In genomic region chr3:16633948-16634347, GRCh38 we compare ENCODE assay signal across 28 cellular contexts. TPM values are rescaled to one million over a fixed set of nuclear protein-coding genes. Genes with fewer than 3 reads are reported as not detected.
DNase-seq lines count a peak whose midpoint lies in the region; ATAC-seq and TF ChIP-seq lines count a peak whose summit lies in the region.
"Had no signal": no experiment of that assay in that cellular context is flagged by ENCODE, and none has a peak within 500 bp of the region (broad histone marks: within the 10 kb centered on the region; RNA-seq: fewer than 3 reads in every experiment).

No MANE protein-coding gene starts in this region.

- H3K9me3 Mint-ChIP-seq in natural killer cell, result no peaks in the 10 kb centered on the region
- no peaks in the 10 kb centered on the region for H3K9me3 Mint-ChIP-seq in natural killer cell treated with Interleukin-12 subunit alpha and Interleukin-12 subunit beta and Interleukin-15 and Interleukin-18, amount 100 ng/mL, for 72 hours
- H3K9me3 Mint-ChIP-seq in activated T-cell treated with anti-CD3 and anti-CD28 coated beads, Interleukin-2, amount 50 U/mL, for 72 hours, result peaks cover 0 to 3% of the 10 kb centered on the region in 2 donors
- H3K9me3 Mint-ChIP-seq: activated T-cell treated with anti-CD3 and anti-CD28 coated beads, Interleukin-2, amount 50 U/mL, for 24 hours; CD8-positive, alpha-beta T cell; IgD-negative memory B cell had no signal

- H3K4me1 Mint-ChIP-seq in natural killer cell, result peaks cover 7 to 13% of the 10 kb centered on the region in 2 donors
- peaks cover 6% of the 10 kb centered on the region in 2 donors for H3K4me1 Mint-ChIP-seq in natural killer cell treated with Interleukin-12 subunit alpha and Interleukin-12 subunit beta and Interleukin-15 and Interleukin-18, amount 100 ng/mL, for 72 hours (ENCODE audit: low read depth in 2 of 2)
- no peaks in the 10 kb centered on the region for H3K4me1 Mint-ChIP-seq in activated T-cell treated with anti-CD3 and anti-CD28 coated beads, Interleukin-2, amount 50 U/mL, for 72 hours (ENCODE audit: low read depth)
- H3K4me1 Mint-ChIP-seq: H9 had no signal

- no peak for TF ChIP-seq CTCF in natural killer cell (IDR thresholded peaks at IDR 0.05)

- H3K4me3 Mint-ChIP-seq in natural killer cell, result no peak overlapping the region
- no peak overlapping the region for H3K4me3 Mint-ChIP-seq in natural killer cell treated with Interleukin-12 subunit alpha and Interleukin-12 subunit beta and Interleukin-15 and Interleukin-18, amount 100 ng/mL, for 72 hours
- no peak overlapping the region for H3K4me3 Mint-ChIP-seq in activated T-cell treated with anti-CD3 and anti-CD28 coated beads, Interleukin-2, amount 50 U/mL, for 72 hours
- H3K4me3 Mint-ChIP-seq: activated T-cell treated with anti-CD3 and anti-CD28 coated beads, Interleukin-2, amount 50 U/mL, for 24 hours; CD8-positive, alpha-beta T cell; effector memory CD8-positive, alpha-beta T cell; H9; IgD-negative memory B cell had no signal

- peaks cover 15 to 22% of the 10 kb centered on the region in 2 donors for H3K27me3 Mint-ChIP-seq in natural killer cell (ENCODE audit: low read depth in 2 of 2)
- H3K27me3 Mint-ChIP-seq in natural killer cell treated with Interleukin-12 subunit alpha and Interleukin-12 subunit beta and Interleukin-15 and Interleukin-18, amount 100 ng/mL, for 72 hours, result peaks cover 16 to 18% of the 10 kb centered on the region in 2 donors
- H3K27me3 Mint-ChIP-seq in activated T-cell treated with anti-CD3 and anti-CD28 coated beads, Interleukin-2, amount 50 U/mL, for 72 hours (ENCODE audit: low read depth), result no peaks in the 10 kb centered on the region
- H3K27me3 Mint-ChIP-seq: activated T-cell treated with anti-CD3 and anti-CD28 coated beads, Interleukin-2, amount 50 U/mL, for 24 hours; effector memory CD8-positive, alpha-beta T cell; IgD-negative memory B cell had no signal

- H3K27ac Mint-ChIP-seq in natural killer cell, result peak overlapping the region in 1 of 2 donors; percentile 44
- H3K27ac Mint-ChIP-seq in natural killer cell treated with Interleukin-12 subunit alpha and Interleukin-12 subunit beta and Interleukin-15 and Interleukin-18, amount 100 ng/mL, for 72 hours, result no peak overlapping the region
- H3K27ac Mint-ChIP-seq in activated T-cell treated with anti-CD3 and anti-CD28 coated beads, Interleukin-2, amount 50 U/mL, for 72 hours, result no peak overlapping the region
- H3K27ac Mint-ChIP-seq: activated T-cell treated with anti-CD3 and anti-CD28 coated beads, Interleukin-2, amount 50 U/mL, for 24 hours; CD8-positive, alpha-beta T cell; effector memory CD8-positive, alpha-beta T cell; IgD-negative memory B cell had no signal

- intact Hi-C loops in natural killer cell (cut with micrococcal nuclease), result no loop called here

- ATAC-seq in natural killer cell (peak; percentile 24 to 80 (median 36)), HG03025 (IDR thresholded peaks at IDR 0.05; ENCODE audit: low FRiP score, unreplicated experiment) (peak; percentile 80), GM18517 (IDR thresholded peaks at IDR 0.05; ENCODE audit: unreplicated experiment) (no peak), HG03045 (IDR thresholded peaks at IDR 0.05; ENCODE audit: unreplicated experiment) (no peak), HG03432 (IDR thresholded peaks at IDR 0.05; ENCODE audit: unreplicated experiment) (no peak)
- no peak for ATAC-seq in natural killer cell treated with Interleukin-12 subunit alpha and Interleukin-12 subunit beta and Interleukin-15 and Interleukin-18, amount 100 ng/mL, for 72 hours
- ATAC-seq in activated T-cell treated with anti-CD3 and anti-CD28 coated beads, Interleukin-2, amount 50 U/mL, for 72 hours (replicated peaks in 1 of 2), result no peak
- ATAC-seq: CD8-positive, alpha-beta T cell; effector memory CD8-positive, alpha-beta T cell; esophagus mucosa; foreskin keratinocyte; upper lobe of right lung had no signal

- H3K36me3 Mint-ChIP-seq in natural killer cell, result no peaks in the 10 kb centered on the region
- no peaks in the 10 kb centered on the region for H3K36me3 Mint-ChIP-seq in natural killer cell treated with Interleukin-12 subunit alpha and Interleukin-12 subunit beta and Interleukin-15 and Interleukin-18, amount 100 ng/mL, for 72 hours
- no peaks in the 10 kb centered on the region for H3K36me3 Mint-ChIP-seq in activated T-cell treated with anti-CD3 and anti-CD28 coated beads, Interleukin-2, amount 50 U/mL, for 72 hours (ENCODE audit: insufficient read depth in 2 of 2)
- H3K36me3 Mint-ChIP-seq: CD8-positive, alpha-beta T cell; IgD-negative memory B cell had no signal

- DNase-seq in natural killer cell, result no peak
- DNase-seq in natural killer cell treated with Interleukin-12 subunit alpha and Interleukin-12 subunit beta and Interleukin-15 and Interleukin-18, amount 100 ng/mL, for 72 hours (ENCODE audit: low spot score), result no peak
- DNase-seq in OCI-M1 (lab: John Stamatoyannopoulos, UW), result peak; percentile 36
- no peak for DNase-seq in activated T-cell treated with anti-CD3 and anti-CD28 coated beads, Interleukin-2, amount 50 U/mL, for 72 hours
- DNase-seq: activated CD8-positive, alpha-beta memory T cell treated with anti-CD3 and anti-CD28 coated beads for 24 hours; activated naive CD4-positive, alpha-beta T cell treated with Interleukin-2 at 50 U/mL for 16 hours; activated T-cell treated with anti-CD3 and anti-CD28 coated beads, Interleukin-2, amount 50 U/mL, for 24 hours; amniotic stem cell; CD8-positive, alpha-beta T cell; DMS79; effector memory CD8-positive, alpha-beta T cell; foreskin keratinocyte; H9; heart right ventricle; NCI-H1417; NCI-H2081 treated with DMSO at 0.1 percent for 48 hours; Peyer's patch; SJCRH30; stimulated activated CD4-positive, alpha-beta T cell treated with anti-CD3 and anti-CD28 coated beads, Interleukin-15, amount 100 ng/mL, for 24 hours; T-helper 1 cell; upper lobe of right lung had no signal

RNA-seq across cellular contexts. Expression of gene DAZL, which starts 28.7 kb away (rescaled TPM):
- total RNA-seq in natural killer cell, result not detected
- not detected for total RNA-seq in natural killer cell treated with Interleukin-12 subunit alpha and Interleukin-12 subunit beta and Interleukin-15 and Interleukin-18, amount 100 ng/mL, for 72 hours
- not detected for total RNA-seq in activated T-cell treated with anti-CD3 and anti-CD28 coated beads, Interleukin-2, amount 50 U/mL, for 72 hours
- total RNA-seq: breast epithelium; CD8-positive, alpha-beta T cell; esophagus mucosa; foreskin keratinocyte; heart right ventricle; Peyer's patch; SJCRH30; upper lobe of right lung had no signal

Comparison
In these comparisons a context has a peak if more than half of its experiments do, and no peak if none do; other contexts are left out.
1. ATAC-seq: peak in natural killer cell (3 of 3) and HG03025 (single experiment); none in natural killer cell treated with Interleukin-12 subunit alpha and Interleukin-12 subunit beta and Interleukin-15 and Interleukin-18, amount 100 ng/mL, for 72 hours (0 of 2), GM18517 (single experiment), HG03045 (single experiment), HG03432 (single experiment) and activated T-cell treated with anti-CD3 and anti-CD28 coated beads, Interleukin-2, amount 50 U/mL, for 72 hours (0 of 2).